ENCODE assay signal across 22 cellular contexts in genomic region chr19:51668167-51668566, GRCh38. TPM values are rescaled to one million over a fixed set of nuclear protein-coding genes. Genes with fewer than 3 reads are reported as not detected.
"Had no signal": no experiment of that assay in that cellular context is flagged by ENCODE, and none has a peak within 500 bp of the region (broad histone marks: within the 10 kb centered on the region; RNA-seq: fewer than 3 reads in every experiment).

No MANE protein-coding gene starts in this region.

- H3K36me3 ChIP-seq: gastrocnemius medialis, neutrophil, right lobe of liver, tibial artery had no signal

- H3K27me3 ChIP-seq: right lobe of liver had no signal

- H3K4me3 ChIP-seq: gastrocnemius medialis, mucosa of descending colon, psoas muscle, right lobe of liver, tibial artery had no signal

- H3K9me3 ChIP-seq: gastrocnemius medialis, mucosa of descending colon, neutrophil, right lobe of liver, tibial artery had no signal

- ATAC-seq: esophagus mucosa; gastrocnemius medialis; left lobe of liver; mucosa of descending colon; naive thymus-derived CD8-positive, alpha-beta T cell; psoas muscle; right lobe of liver; stimulated activated effector memory CD8-positive, alpha-beta T cell treated with anti-CD3 and anti-CD28 coated beads, Interleukin-12 subunit alpha, Interleukin-12 subunit beta, amount 100 ng/mL, for 72 hours; stimulated activated naive CD8-positive, alpha-beta T cell treated with anti-CD3 and anti-CD28 coated beads, Interleukin-15, Interleukin-2, amounts not matched to agents 100 U/mL and 50 U/mL, for 24 hours had no signal

- FAIRE-seq: endometrium had no signal

- DNase-seq: effector memory CD4-positive, alpha-beta T cell; gastrocnemius medialis; glutamatergic neuron; islet precursor cell; mammary epithelial cell; mucosa of descending colon; naive thymus-derived CD8-positive, alpha-beta T cell; psoas muscle; retina; right lobe of liver; stimulated activated CD4-positive, alpha-beta T cell treated with anti-CD3 and anti-CD28 coated beads, Interleukin-4, amount 100 ng/mL, for 1 hour; stimulated activated CD8-positive, alpha-beta memory T cell treated with anti-CD3 and anti-CD28 coated beads, Interleukin-4, amount 100 ng/mL, for 48 hours; stimulated activated naive CD8-positive, alpha-beta T cell treated with anti-CD3 and anti-CD28 coated beads, Interleukin-15, Interleukin-2, amounts not matched to agents 100 U/mL and 50 U/mL, for 24 hours; tibial artery had no signal

- H3K27ac ChIP-seq: gastrocnemius medialis, neutrophil, psoas muscle, right lobe of liver, tibial artery had no signal

- H3K4me1 ChIP-seq: gastrocnemius medialis, psoas muscle, right lobe of liver, tibial artery had no signal

RNA-seq across cellular contexts. Expression of gene SIGLEC14, which starts 21.5 kb away (rescaled TPM):
- total RNA-seq: fibroblast of villous mesenchyme, mammary epithelial cell, osteoblast had no signal
- polyA plus RNA-seq: neural cell had no signal

RNA-seq across cellular contexts. Expression of gene SIGLEC5, which starts 38.0 kb away (rescaled TPM):
- total RNA-seq: esophagus mucosa; fibroblast of villous mesenchyme; left lobe of liver; mammary epithelial cell; naive thymus-derived CD8-positive, alpha-beta T cell had no signal
- polyA plus RNA-seq: mammary epithelial cell; naive thymus-derived CD8-positive, alpha-beta T cell; neural cell had no signal

RNA-seq across cellular contexts. Expression of gene HAS1, which starts 55.6 kb away (rescaled TPM):
- total RNA-seq: esophagus mucosa; fibroblast of villous mesenchyme; left lobe of liver; naive thymus-derived CD8-positive, alpha-beta T cell; right lobe of liver had no signal
- polyA plus RNA-seq: neural cell had no signal
